ENCODE assay signal across 9 cellular contexts in genomic region chr9:69546265-69546664, GRCh38.
DNase-seq lines count a peak whose midpoint lies in the region; ATAC-seq, FAIRE-seq and TF ChIP-seq lines count a peak whose summit lies in the region.
"Had no signal": no experiment of that assay in that cellular context is flagged by ENCODE, and none has a peak within 500 bp of the region (broad histone marks: within the 10 kb centered on the region; RNA-seq: fewer than 3 reads in every experiment).

No MANE protein-coding gene starts in this region.

- no peak overlapping the region for H3K9ac ChIP-seq in astrocyte (ENCODE audit: low read length)

- no peak overlapping the region for H3K27ac Mint-ChIP-seq in astrocyte (ENCODE audit: unreplicated experiment)
- H3K27ac Mint-ChIP-seq: IgD-negative memory B cell had no signal

- FAIRE-seq in astrocyte (lab: Jason Lieb, UNC): no peak

- H3K4me2 ChIP-seq in astrocyte (ENCODE audit: low read length): no peak overlapping the region

- H4K20me1 ChIP-seq in astrocyte (ENCODE audit: insufficient read depth, low read length): no peaks in the 10 kb centered on the region

- peaks cover 5% of the 10 kb centered on the region for H3K27me3 Mint-ChIP-seq in astrocyte (ENCODE audit: low read depth, unreplicated experiment)

- H3K4me1 Mint-ChIP-seq in astrocyte (ENCODE audit: low read depth, unreplicated experiment): no peaks in the 10 kb centered on the region

- H3K4me1 ChIP-seq in astrocyte (ENCODE audit: insufficient read depth, low read length) (no peaks in the 10 kb centered on the region), left lung (no peaks in the 10 kb centered on the region)

- H3K27ac ChIP-seq in astrocyte (ENCODE audit: low read depth, low read length): no peak overlapping the region
- H3K27ac ChIP-seq in left lung: no peak overlapping the region

- intact Hi-C loops in left lung (cut with DNase I): loop anchor here in 1 of 2 donors (5.0 kb wide), 1 partner anchor 124 kb away; no protein-coding TSS in a partner anchor

- no peak overlapping the region for H3K4me3 Mint-ChIP-seq in astrocyte (ENCODE audit: unreplicated experiment)
- H3K4me3 Mint-ChIP-seq: IgD-negative memory B cell had no signal

- H3K36me3 Mint-ChIP-seq in astrocyte (ENCODE audit: low read depth, unreplicated experiment): no peaks in the 10 kb centered on the region
- H3K36me3 Mint-ChIP-seq: IgD-negative memory B cell had no signal

- ATAC-seq in left lung: peak; percentile 50
- no peak for ATAC-seq in GM18873 (IDR thresholded peaks at IDR 0.05; ENCODE audit: low FRiP score, unreplicated experiment)
- ATAC-seq in HG02678 (IDR thresholded peaks at IDR 0.05; ENCODE audit: unreplicated experiment): no peak

- no peak for TF ChIP-seq CTCF in NB4 (IDR thresholded peaks at IDR 0.05; ENCODE audit: low read depth, low read length)
- peak; percentile 42 for TF ChIP-seq CTCF in astrocyte (IDR thresholded peaks at IDR 0.05; ENCODE audit: insufficient read depth, low read depth, low read length)
- TF ChIP-seq CTCF in left lung (IDR thresholded peaks at IDR 0.05): no peak

- no peaks in the 10 kb centered on the region for H3K27me3 ChIP-seq in astrocyte (ENCODE audit: insufficient read depth, low read length)
- H3K27me3 ChIP-seq in left lung: no peaks in the 10 kb centered on the region

- no peaks in the 10 kb centered on the region for H3K9me3 ChIP-seq in astrocyte (ENCODE audit: insufficient read depth, low read depth, low read length)
- no peaks in the 10 kb centered on the region for H3K9me3 ChIP-seq in left lung

- H3K36me3 ChIP-seq in astrocyte (ENCODE audit: insufficient read depth, low read length) (no peaks in the 10 kb centered on the region), left lung (no peaks in the 10 kb centered on the region)

- H3K4me3 ChIP-seq in NB4 (ENCODE audit: low read depth, low read length) (no peak overlapping the region), astrocyte (ENCODE audit: insufficient read depth, low read depth, low read length) (no peak overlapping the region), left lung (no peak overlapping the region)

- no peak for TF ChIP-seq POLR2A in NB4 (IDR thresholded peaks at IDR 0.05; ENCODE audit: extremely low read depth, insufficient read length)

- H3K79me2 ChIP-seq in astrocyte (ENCODE audit: insufficient read depth, low read length): no peaks in the 10 kb centered on the region

- DNase-seq in DMS153 (lab: John Stamatoyannopoulos, UW): peak; percentile 46
- DNase-seq in NB4 (ENCODE audit: low read depth): peak; percentile 1
- no peak for DNase-seq in astrocyte (ENCODE audit: low read depth)
- DNase-seq in left lung: no peak
- no peak for DNase-seq in OCI-M2 (lab: John Stamatoyannopoulos, UW; ENCODE audit: unreplicated experiment)
- DNase-seq in GM19240 (ENCODE audit: insufficient read length, low spot score): no peak

- no peaks in the 10 kb centered on the region for H3K9me3 Mint-ChIP-seq in astrocyte (ENCODE audit: unreplicated experiment)
- H3K9me3 Mint-ChIP-seq: IgD-negative memory B cell had no signal

- no peak overlapping the region for H2AFZ ChIP-seq in astrocyte (ENCODE audit: low read depth, low read length)

Comparison
In these comparisons a context has a peak if more than half of its experiments do, and no peak if none do; other contexts are left out.
1. DNase-seq: peak in DMS153 (single experiment) and NB4 (single experiment); none in astrocyte (single experiment), left lung (0 of 2), OCI-M2 (single experiment) and GM19240 (single experiment).